8 cellular contexts compared by ENCODE assay signal in genomic region chr11:36510567-36511020, GRCh38. TPM values are rescaled to one million over a fixed set of nuclear protein-coding genes. Genes with fewer than 3 reads are reported as not detected.
DNase-seq lines count a peak whose midpoint lies in the region; ATAC-seq, FAIRE-seq and TF ChIP-seq lines count a peak whose summit lies in the region.

No MANE protein-coding gene starts in this region.

- H3K27me3 Mint-ChIP-seq in astrocyte (ENCODE audit: low read depth, unreplicated experiment), result peaks cover 3% of the 10 kb centered on the region
- peaks cover 8 to 11% (median 10%) of the 10 kb centered on the region in 3 donors for H3K27me3 Mint-ChIP-seq in immature natural killer cell (ENCODE audit: low read depth in 3 of 3)

- TF ChIP-seq CTCF in astrocyte (IDR thresholded peaks at IDR 0.05; ENCODE audit: insufficient read depth, low read depth, low read length) (no peak), D721Med (IDR thresholded peaks at IDR 0.05; ENCODE audit: insufficient read depth, missing control alignments) (no peak)

- peak; percentile 71 for DNase-seq in astrocyte (ENCODE audit: low read depth)
- DNase-seq in immature natural killer cell, result no peak
- DNase-seq in superior temporal gyrus (ENCODE audit: extremely low spot score), result peak; percentile 38
- no peak for DNase-seq in RPMI8226
- DNase-seq in D721Med (ENCODE audit: insufficient read length, low spot score), result no peak
- no peak for DNase-seq in effector CD8-positive, alpha-beta T cell (lab: John Stamatoyannopoulos, UW)

- peak overlapping the region; percentile 97 for H3K27ac ChIP-seq in astrocyte (ENCODE audit: low read depth, low read length)

- peak overlapping the region; percentile 96 for H3K4me3 ChIP-seq in astrocyte (ENCODE audit: insufficient read depth, low read depth, low read length)

- peak overlapping the region; percentile 99 for H2AFZ ChIP-seq in astrocyte (ENCODE audit: low read depth, low read length)

- H3K9me3 ChIP-seq in astrocyte (ENCODE audit: insufficient read depth, low read depth, low read length), result peaks cover 5% of the 10 kb centered on the region

- H3K27me3 ChIP-seq in astrocyte (ENCODE audit: insufficient read depth, low read length), result no peaks in the 10 kb centered on the region

- peak overlapping the region; percentile 88 for H3K27ac Mint-ChIP-seq in astrocyte (ENCODE audit: unreplicated experiment)
- H3K27ac Mint-ChIP-seq in immature natural killer cell, result peak overlapping the region in 5 of 6 donors; percentile 78 to 97 (median 93)

- H3K36me3 ChIP-seq in astrocyte (ENCODE audit: insufficient read depth, low read length), result no peaks in the 10 kb centered on the region

- peaks cover 18% of the 10 kb centered on the region for H3K4me1 Mint-ChIP-seq in astrocyte (ENCODE audit: low read depth, unreplicated experiment)
- H3K4me1 Mint-ChIP-seq in immature natural killer cell, result peaks cover 29 to 37% of the 10 kb centered on the region in 2 donors

- FAIRE-seq in astrocyte (lab: Jason Lieb, UNC) (no peak), D721Med (lab: Jason Lieb, UNC) (no peak)

- H3K79me2 ChIP-seq in astrocyte (ENCODE audit: insufficient read depth, low read length), result peaks cover 37% of the 10 kb centered on the region

- peaks cover 16% of the 10 kb centered on the region for H4K20me1 ChIP-seq in astrocyte (ENCODE audit: insufficient read depth, low read length)

- H3K9me3 Mint-ChIP-seq in astrocyte (ENCODE audit: unreplicated experiment), result peaks cover 16% of the 10 kb centered on the region
- no peaks in the 10 kb centered on the region for H3K9me3 Mint-ChIP-seq in immature natural killer cell

- H3K9ac ChIP-seq in astrocyte (ENCODE audit: low read length), result peak overlapping the region; percentile 97

- peaks cover 6% of the 10 kb centered on the region for H3K36me3 Mint-ChIP-seq in astrocyte (ENCODE audit: low read depth, unreplicated experiment)
- H3K36me3 Mint-ChIP-seq in immature natural killer cell, result peaks cover 0 to 3% (median 0%) of the 10 kb centered on the region in 3 donors

- H3K4me1 ChIP-seq in astrocyte (ENCODE audit: insufficient read depth, low read length), result peaks cover 11% of the 10 kb centered on the region

- H3K4me2 ChIP-seq in astrocyte (ENCODE audit: low read length), result peak overlapping the region; percentile 91

- ATAC-seq in GM18502 (IDR thresholded peaks at IDR 0.05; ENCODE audit: poor library complexity, unreplicated experiment), result peak; percentile 18
- peak; percentile 4 for ATAC-seq in HG03159 (IDR thresholded peaks at IDR 0.05; ENCODE audit: unreplicated experiment)

- H3K4me3 Mint-ChIP-seq in astrocyte (ENCODE audit: unreplicated experiment) (peak overlapping the region; percentile 99), immature natural killer cell (peak overlapping the region; percentile 97 to 98 (median 97))

RNA-seq across cellular contexts. Expression of gene TRAF6, which starts 0.5 kb away (rescaled TPM):
- 17.8 and 19.4 TPM in 2 replicates for total RNA-seq in astrocyte
- polyA plus RNA-seq in immature natural killer cell, result 10 to 100 TPM; 11.3 to 20.0 (median 13.1) TPM

RNA-seq across cellular contexts. Expression of gene RAG1, which starts 57.2 kb away (rescaled TPM):
- total RNA-seq in astrocyte, result 2.0 and 3.2 TPM in 2 replicates
- polyA plus RNA-seq in immature natural killer cell, result under 1 TPM; 0.39 to 0.85 (median 0.52) TPM

Comparison
In these comparisons a context has a peak if more than half of its experiments do, and no peak if none do; other contexts are left out.
1. DNase-seq: peak in astrocyte (single experiment) and superior temporal gyrus (single experiment); none in immature natural killer cell (0 of 3), RPMI8226 (single experiment), D721Med (single experiment) and effector CD8-positive, alpha-beta T cell (single experiment).